Comparison of ENCODE assay signal across 9 cellular contexts in the genomic region with DNA sequence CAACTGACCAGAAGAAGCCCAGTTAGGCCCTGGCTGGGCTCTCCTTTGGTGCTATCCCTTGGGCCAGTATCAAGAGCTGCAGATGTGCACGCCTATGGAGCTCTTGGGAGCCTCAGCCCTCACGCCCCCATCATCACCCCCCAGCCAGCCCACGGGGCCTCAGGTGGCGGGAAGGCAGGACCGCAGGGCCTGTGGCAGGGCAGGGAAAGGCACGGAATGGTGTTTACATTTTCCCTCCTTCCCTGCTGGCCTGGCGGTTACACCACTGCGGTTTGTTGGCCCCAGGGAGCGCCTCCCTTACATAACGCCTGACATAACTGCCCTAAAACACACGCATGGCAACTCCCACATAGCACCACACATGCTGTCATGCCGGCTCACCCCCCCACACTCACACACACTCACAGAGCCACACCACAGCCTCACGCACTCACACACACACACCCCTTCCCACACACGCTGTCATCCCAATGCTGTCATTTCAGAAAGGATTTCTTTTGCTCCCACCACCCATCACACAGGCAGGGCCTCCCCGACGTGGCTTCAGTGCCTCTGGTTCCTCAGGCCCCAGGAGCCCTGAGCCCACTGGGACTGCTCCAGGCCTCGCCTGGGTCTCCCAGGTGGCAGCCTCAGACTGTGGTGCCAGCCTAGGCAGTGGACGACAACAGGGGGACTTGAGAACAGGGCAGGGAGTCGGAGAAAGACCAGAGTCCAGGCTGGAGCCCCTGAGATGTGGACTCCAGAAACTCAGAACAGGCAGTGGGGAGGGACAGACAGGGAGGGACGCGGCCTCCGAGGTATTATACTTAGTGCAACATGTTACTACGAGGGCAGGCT. TPM values are rescaled to one million over a fixed set of nuclear protein-coding genes. Genes with fewer than 3 reads are reported as not detected.
DNase-seq lines count a peak whose midpoint lies in the region; ATAC-seq and TF ChIP-seq lines count a peak whose summit lies in the region.
"Had no signal": no experiment of that assay in that cellular context is flagged by ENCODE, and none has a peak within 500 bp of the region (broad histone marks: within the 10 kb centered on the region; RNA-seq: fewer than 3 reads in every experiment).

No MANE protein-coding gene starts in this region.

- H3T11ph ChIP-seq in H9 (ENCODE audit: low read length): no peak overlapping the region

- no peak overlapping the region for H3K4me2 ChIP-seq in H9 (ENCODE audit: insufficient read depth, insufficient read length, low read length)

- no peak for DNase-seq in H9
- peak; percentile 83 for DNase-seq in UCSD-AML1 (lab: John Stamatoyannopoulos, UW; ENCODE audit: unreplicated experiment)
- DNase-seq in heart right ventricle: peak in 1 of 2 donors; percentile 61
- peak; percentile 13 to 25 for DNase-seq in stimulated activated CD8-positive, alpha-beta memory T cell treated with anti-CD3 and anti-CD28 coated beads, Interleukin-15, amount 100 ng/mL, for 48 hours (ENCODE audit: low read depth in 2 of 2)
- no peak for DNase-seq in NCI-H345 (lab: John Stamatoyannopoulos, UW)
- no peak for DNase-seq in prostate gland (ENCODE audit: low spot score)
- no peak for DNase-seq in thyroid gland

- H3K23ac ChIP-seq in H9 (ENCODE audit: insufficient read length, low read depth, low read length): no peak overlapping the region

- H3K4me3 ChIP-seq in heart right ventricle (no peak overlapping the region), prostate gland (no peak overlapping the region), thyroid gland (replicated peaks in 1 of 3) (no peak overlapping the region)
- H3K4me3 ChIP-seq: dorsolateral prefrontal cortex had no signal

- H2BK120ac ChIP-seq in H9 (ENCODE audit: low read depth, low read length, poor library complexity, severe bottlenecking): no peak overlapping the region

- H4K91ac ChIP-seq in H9 (ENCODE audit: insufficient read length, low read depth, low read length): no peak overlapping the region

- no peaks in the 10 kb centered on the region; the same call in 1 of the 2 replicates for H3K4me1 ChIP-seq in H9 (ENCODE audit: insufficient read depth, low read length)
- peaks cover 0 to 49% (median 5%) of the 10 kb centered on the region in 9 donors for H3K4me1 ChIP-seq in heart right ventricle
- H3K4me1 ChIP-seq in prostate gland (replicated peaks): no peaks in the 10 kb centered on the region
- H3K4me1 ChIP-seq in thyroid gland: no peaks in the 10 kb centered on the region

- H3K4me3 Mint-ChIP-seq in H9: no peak overlapping the region

- H2BK20ac ChIP-seq in H9 (ENCODE audit: low read depth, low read length, poor library complexity, severe bottlenecking): no peak overlapping the region

- H3K27me3 ChIP-seq in H9 (ENCODE audit: insufficient read depth, low read length): no peaks in the 10 kb centered on the region
- no peaks in the 10 kb centered on the region for H3K27me3 ChIP-seq in heart right ventricle
- H3K27me3 ChIP-seq in prostate gland (replicated peaks; ENCODE audit: insufficient read depth): no peaks in the 10 kb centered on the region
- H3K27me3 ChIP-seq in thyroid gland: no peaks in the 10 kb centered on the region
- H3K27me3 ChIP-seq: dorsolateral prefrontal cortex had no signal

- H3K36me3 Mint-ChIP-seq in H9 (ENCODE audit: insufficient read depth in 1 of 3, low read depth in 3 of 3): no peaks in the 10 kb centered on the region

- H3K27me3 Mint-ChIP-seq in H9 (ENCODE audit: low read depth): peaks cover 2% of the 10 kb centered on the region; the same call in 1 of the 2 replicates

- H2BK12ac ChIP-seq in H9 (ENCODE audit: insufficient read length, low read depth, low read length): no peak overlapping the region

- no peak overlapping the region; the same call in 1 of the 2 replicates for H3K14ac ChIP-seq in H9 (ENCODE audit: insufficient read depth, low read length)

- WGBS in H9 (ENCODE audit: extremely low coverage, insufficient read length, low lambda C conversion rate): no CpG with 5 or more reads among the region's 23 CpGs
- 74 to 77% methylated on average over 23 of the region's 23 CpGs for WGBS in heart right ventricle, 2 donors
- WGBS in prostate gland: 68% methylated on average over 23 of the region's 23 CpGs
- WGBS in thyroid gland, 2 donors: 78 to 91% methylated on average over 19 to 23 of the region's 23 CpGs

- TF ChIP-seq POLR2A in prostate gland (IDR thresholded peaks at IDR 0.05) (no peak), thyroid gland (IDR thresholded peaks at IDR 0.05) (no peak)

- H2BK15ac ChIP-seq in H9 (ENCODE audit: low read depth, low read length): no peak overlapping the region

- intact Hi-C loops in heart right ventricle (cut with DNase I): loop anchor here in 3 of 10 donors (1.0 to 10.0 kb wide), 3 partner anchors 33 to 56 kb away; no protein-coding TSS in a partner anchor
- intact Hi-C loops in prostate gland (cut with DNase I): no loop called here
- intact Hi-C loops in thyroid gland (cut with DNase I): no loop called here

- no peak overlapping the region for H3K18ac ChIP-seq in H9 (ENCODE audit: insufficient read length, low read depth, low read length)

- H4K8ac ChIP-seq in H9 (replicated peaks; ENCODE audit: insufficient read length, low read depth, low read length): no peak overlapping the region

- TF ChIP-seq CTCF in H9 (conservative IDR thresholded peaks at IDR 0.05): no peak
- TF ChIP-seq CTCF in heart right ventricle (IDR thresholded peaks at IDR 0.05): no peak
- TF ChIP-seq CTCF in prostate gland (IDR thresholded peaks at IDR 0.05): no peak
- TF ChIP-seq CTCF in thyroid gland (IDR thresholded peaks at IDR 0.05): no peak

- ATAC-seq in heart right ventricle: peak; percentile 32 to 83 (median 67)
- ATAC-seq in HG02610 (IDR thresholded peaks at IDR 0.05; ENCODE audit: unreplicated experiment): no peak

- H3K9me3 Mint-ChIP-seq in H9: no peaks in the 10 kb centered on the region

- H4K20me1 ChIP-seq in H9 (ENCODE audit: control insufficient read depth, insufficient read depth, insufficient read length): no peaks in the 10 kb centered on the region

- H3K79me2 ChIP-seq in H9 (ENCODE audit: insufficient read depth, low read length): no peaks in the 10 kb centered on the region

- H3K9me3 ChIP-seq in H9 (ENCODE audit: control insufficient read depth, low read depth, low read length) (no peaks in the 10 kb centered on the region), heart right ventricle (no peaks in the 10 kb centered on the region), prostate gland (no peaks in the 10 kb centered on the region), thyroid gland (no peaks in the 10 kb centered on the region)

- no peaks in the 10 kb centered on the region for H3K23me2 ChIP-seq in H9 (ENCODE audit: insufficient read length, low read depth, low read length, poor library complexity, severe bottlenecking)

- no peaks in the 10 kb centered on the region for H3K79me1 ChIP-seq in H9 (ENCODE audit: insufficient read depth, low read depth, low read length, poor library complexity, severe bottlenecking)

- no peak overlapping the region for H3K9ac ChIP-seq in H9 (ENCODE audit: extremely low read depth, insufficient read length, low read length)

- H3K36me3 ChIP-seq in heart right ventricle (no peaks in the 10 kb centered on the region), prostate gland (no peaks in the 10 kb centered on the region), thyroid gland (no peaks in the 10 kb centered on the region)

- peak overlapping the region in 2 of 3 experiments; percentile 7 to 92; a peak in 3 of 7 replicates for H3K27ac Mint-ChIP-seq in H9

- no peak overlapping the region for H2BK5ac ChIP-seq in H9 (ENCODE audit: insufficient read length, low read length)

- peaks cover 19 to 39% of the 10 kb centered on the region in 2 experiments for H3K4me1 Mint-ChIP-seq in H9

- no peak overlapping the region for H2AK5ac ChIP-seq in H9 (ENCODE audit: insufficient read length, low read length)

- H2AFZ ChIP-seq in H9 (ENCODE audit: low read length): no peak overlapping the region

- no peak overlapping the region for H4K5ac ChIP-seq in H9 (ENCODE audit: insufficient read length, low read depth, low read length)

- H3K56ac ChIP-seq in H9 (ENCODE audit: insufficient read length, low read depth, low read length): no peak overlapping the region

- no peak overlapping the region for H3K4ac ChIP-seq in H9 (ENCODE audit: low read depth, low read length)

- H3K27ac ChIP-seq in H9 (ENCODE audit: insufficient read length, low read depth, low read length): no peak overlapping the region
- peak overlapping the region in 5 of 10 donors; percentile 38 to 72 (median 55) for H3K27ac ChIP-seq in heart right ventricle
- H3K27ac ChIP-seq in prostate gland: no peak overlapping the region
- no peak overlapping the region for H3K27ac ChIP-seq in thyroid gland

RNA-seq across cellular contexts. Expression of gene ZFP36L2, which starts 15.7 kb away (rescaled TPM):
- total RNA-seq in H9 (2021): 105 and 110 TPM in 2 replicates
- 10 to 100 TPM; 34.4 to 69.6 (median 42.3) TPM for total RNA-seq in heart right ventricle
- 10 to 100 TPM; 26.8 to 53.2 TPM for polyA plus RNA-seq in heart right ventricle
- 100 to 1,000 TPM; 117 to 256 TPM for total RNA-seq in prostate gland
- total RNA-seq in thyroid gland: 100 to 1,000 TPM; 146 to 287 (median 172) TPM

Comparison
In these comparisons a context has a peak if more than half of its experiments do, and no peak if none do; other contexts are left out.
1. DNase-seq: peak in UCSD-AML1 (single experiment) and stimulated activated CD8-positive, alpha-beta memory T cell treated with anti-CD3 and anti-CD28 coated beads, Interleukin-15, amount 100 ng/mL, for 48 hours (2 of 2); none in H9 (single experiment), NCI-H345 (single experiment), prostate gland (single experiment) and thyroid gland (0 of 2).